Comparison of ENCODE assay signal across 13 cellular contexts in genomic region chr11:133977067-133977681, GRCh38. TPM values are rescaled to one million over a fixed set of nuclear protein-coding genes. Genes with fewer than 3 reads are reported as not detected.
DNase-seq lines count a peak whose midpoint lies in the region; ATAC-seq and TF ChIP-seq lines count a peak whose summit lies in the region.
"Had no signal": no experiment of that assay in that cellular context is flagged by ENCODE, and none has a peak within 500 bp of the region (broad histone marks: within the 10 kb centered on the region; RNA-seq: fewer than 3 reads in every experiment).

No MANE protein-coding gene starts in this region.

- H3K4me1 Mint-ChIP-seq in activated T-helper 1 cell treated with anti-CD3 and anti-CD28 coated beads, Interleukin-12 subunit alpha, Interleukin-12 subunit beta, Interleukin-2, Interleukin-4 antibody, amounts not matched to agents 30 ng/mL and 10 ng/mL and 1 ng/mL, durations not matched to agents 14 hours and 24 hours and 36 hours (ENCODE audit: low read depth) = no peaks in the 10 kb centered on the region
- H3K4me1 Mint-ChIP-seq in activated CD4-positive, alpha-beta T cell treated with anti-CD3 and anti-CD28 coated beads, Interleukin-2, amount 10 ng/mL, durations not matched to agents 24 days and 14 days = peaks cover 3% of the 10 kb centered on the region

- DNase-seq in GM10248 (ENCODE audit: extremely low spot score) (peak; percentile 70), middle frontal gyrus (ENCODE audit: extremely low spot score, low spot score) (no peak), NCI-H2196 treated with DMSO at 0.1 percent for 48 hours (lab: John Stamatoyannopoulos, UW; ENCODE audit: unreplicated experiment) (no peak)
- DNase-seq in activated T-helper 1 cell treated with anti-CD3 and anti-CD28 coated beads, Interleukin-12 subunit alpha, Interleukin-12 subunit beta, Interleukin-2, Interleukin-4 antibody, amounts not matched to agents 30 ng/mL and 10 ng/mL and 1 ng/mL, durations not matched to agents 14 hours and 24 hours and 36 hours (ENCODE audit: low spot score) = no peak
- DNase-seq in activated CD4-positive, alpha-beta T cell treated with anti-CD3 and anti-CD28 coated beads, Interleukin-2, amount 10 ng/mL, durations not matched to agents 24 days and 14 days = no peak
- DNase-seq: activated CD4-positive, CD25-positive, alpha-beta regulatory T cell treated with anti-CD3 and anti-CD28 coated beads, Interleukin-2, amount 50 U/mL, for 72 hours; GF-D8; heart right ventricle; SIG-M5; uterus had no signal

- H3K27me3 Mint-ChIP-seq in activated T-helper 1 cell treated with anti-CD3 and anti-CD28 coated beads, Interleukin-12 subunit alpha, Interleukin-12 subunit beta, Interleukin-2, Interleukin-4 antibody, amounts not matched to agents 30 ng/mL and 10 ng/mL and 1 ng/mL, durations not matched to agents 14 hours and 24 hours and 36 hours (ENCODE audit: insufficient read depth) = peaks cover 18% of the 10 kb centered on the region
- peaks cover 35% of the 10 kb centered on the region for H3K27me3 Mint-ChIP-seq in activated CD4-positive, alpha-beta T cell treated with anti-CD3 and anti-CD28 coated beads, Interleukin-2, amount 10 ng/mL, durations not matched to agents 24 days and 14 days

- POLR2A ChIA-PET in GM10248 (lab: Yijun Ruan, JAX) = no interaction called here

- no peak overlapping the region for H3K27ac Mint-ChIP-seq in activated T-helper 1 cell treated with anti-CD3 and anti-CD28 coated beads, Interleukin-12 subunit alpha, Interleukin-12 subunit beta, Interleukin-2, Interleukin-4 antibody, amounts not matched to agents 30 ng/mL and 10 ng/mL and 1 ng/mL, durations not matched to agents 14 hours and 24 hours and 36 hours
- no peak overlapping the region for H3K27ac Mint-ChIP-seq in activated CD4-positive, alpha-beta T cell treated with anti-CD3 and anti-CD28 coated beads, Interleukin-2, amount 10 ng/mL, durations not matched to agents 24 days and 14 days

- peak; percentile 95 for ATAC-seq in GM19023 (IDR thresholded peaks at IDR 0.05; ENCODE audit: unreplicated experiment)
- ATAC-seq in GM21786 (IDR thresholded peaks at IDR 0.05; ENCODE audit: unreplicated experiment) = peak; percentile 96
- ATAC-seq in HG03280 (IDR thresholded peaks at IDR 0.05; ENCODE audit: unreplicated experiment) = peak; percentile 90
- ATAC-seq: heart right ventricle had no signal

- H3K4me3 Mint-ChIP-seq in activated T-helper 1 cell treated with anti-CD3 and anti-CD28 coated beads, Interleukin-12 subunit alpha, Interleukin-12 subunit beta, Interleukin-2, Interleukin-4 antibody, amounts not matched to agents 30 ng/mL and 10 ng/mL and 1 ng/mL, durations not matched to agents 14 hours and 24 hours and 36 hours = no peak overlapping the region
- H3K4me3 Mint-ChIP-seq in activated CD4-positive, alpha-beta T cell treated with anti-CD3 and anti-CD28 coated beads, Interleukin-2, amount 10 ng/mL, durations not matched to agents 24 days and 14 days = no peak overlapping the region

- no peak for TF ChIP-seq CTCF in GM10248 (IDR thresholded peaks at IDR 0.05; ENCODE audit: control extremely low read depth, extremely low read depth, low read depth, missing control alignments)

- CTCF ChIA-PET in GM10248 (lab: Yijun Ruan, JAX) = no interaction called here

- H3K9me3 Mint-ChIP-seq in activated T-helper 1 cell treated with anti-CD3 and anti-CD28 coated beads, Interleukin-12 subunit alpha, Interleukin-12 subunit beta, Interleukin-2, Interleukin-4 antibody, amounts not matched to agents 30 ng/mL and 10 ng/mL and 1 ng/mL, durations not matched to agents 14 hours and 24 hours and 36 hours = no peaks in the 10 kb centered on the region
- no peaks in the 10 kb centered on the region for H3K9me3 Mint-ChIP-seq in activated CD4-positive, alpha-beta T cell treated with anti-CD3 and anti-CD28 coated beads, Interleukin-2, amount 10 ng/mL, durations not matched to agents 24 days and 14 days

- intact Hi-C loops in activated T-helper 1 cell treated with anti-CD3 and anti-CD28 coated beads, Interleukin-12 subunit alpha, Interleukin-12 subunit beta, Interleukin-2, Interleukin-4 antibody, amounts not matched to agents 30 ng/mL and 10 ng/mL and 1 ng/mL, durations not matched to agents 14 hours and 24 hours and 36 hours (cut with micrococcal nuclease) = no loop called here
- intact Hi-C loops in activated CD4-positive, alpha-beta T cell treated with anti-CD3 and anti-CD28 coated beads, Interleukin-2, amount 10 ng/mL, durations not matched to agents 24 days and 14 days (cut with micrococcal nuclease) = no loop called here

- H3K36me3 Mint-ChIP-seq in activated T-helper 1 cell treated with anti-CD3 and anti-CD28 coated beads, Interleukin-12 subunit alpha, Interleukin-12 subunit beta, Interleukin-2, Interleukin-4 antibody, amounts not matched to agents 30 ng/mL and 10 ng/mL and 1 ng/mL, durations not matched to agents 14 hours and 24 hours and 36 hours (ENCODE audit: low read depth) = no peaks in the 10 kb centered on the region
- H3K36me3 Mint-ChIP-seq in activated CD4-positive, alpha-beta T cell treated with anti-CD3 and anti-CD28 coated beads, Interleukin-2, amount 10 ng/mL, durations not matched to agents 24 days and 14 days (ENCODE audit: low read depth) = no peaks in the 10 kb centered on the region

RNA-seq across cellular contexts. Expression of gene IGSF9B, which starts 20.4 kb away (rescaled TPM):
- 73.6 and 77.2 TPM in 2 replicates for total RNA-seq in activated T-helper 1 cell treated with anti-CD3 and anti-CD28 coated beads, Interleukin-12 subunit alpha, Interleukin-12 subunit beta, Interleukin-2, Interleukin-4 antibody, amounts not matched to agents 30 ng/mL and 10 ng/mL and 1 ng/mL, durations not matched to agents 14 hours and 24 hours and 36 hours
- total RNA-seq in activated CD4-positive, alpha-beta T cell treated with anti-CD3 and anti-CD28 coated beads, Interleukin-2, amount 10 ng/mL, durations not matched to agents 24 days and 14 days = 90.5 and 91.8 TPM in 2 replicates
